Comparison of ENCODE assay signal across 20 cellular contexts in genomic region chr5:113115956-113116355, GRCh38.
"Had no signal": no experiment of that assay in that cellular context is flagged by ENCODE, and none has a peak within 500 bp of the region (broad histone marks: within the 10 kb centered on the region; RNA-seq: fewer than 3 reads in every experiment).

No MANE protein-coding gene starts in this region.

- H3K27ac Mint-ChIP-seq: T-cell had no signal

- DNase-seq: Kasumi-1; KG1; NCI-H1092; NCI-H1105 treated with DMSO at 0.1 percent for 48 hours; NCI-H1417 treated with DMSO at 0.1 percent for 48 hours; NCI-H146; NCI-H1694 treated with DMSO at 0.1 percent for 48 hours; NCI-H1930; NCI-H2081; NCI-H2107; NCI-H2227 treated with DMSO at 0.1 percent for 48 hours; NCI-H524 treated with DMSO at 0.1 percent for 48 hours; NCI-H774; NK-92 treated with Interleukin-12 subunit alpha and Interleukin-12 subunit beta, amount 100 ng/mL, for 24 hours; PC-3; SHP77; SW 1271; T-cell had no signal

- H3K27ac ChIP-seq: RWPE1 had no signal

- H3K4me3 Mint-ChIP-seq: T-cell had no signal

- H3K9me3 Mint-ChIP-seq: T-cell had no signal

- H3K27me3 Mint-ChIP-seq: T-cell had no signal

- ATAC-seq: Panc1, PC-3, T-cell had no signal
